8 cellular contexts compared by ENCODE assay signal in the genomic region with DNA sequence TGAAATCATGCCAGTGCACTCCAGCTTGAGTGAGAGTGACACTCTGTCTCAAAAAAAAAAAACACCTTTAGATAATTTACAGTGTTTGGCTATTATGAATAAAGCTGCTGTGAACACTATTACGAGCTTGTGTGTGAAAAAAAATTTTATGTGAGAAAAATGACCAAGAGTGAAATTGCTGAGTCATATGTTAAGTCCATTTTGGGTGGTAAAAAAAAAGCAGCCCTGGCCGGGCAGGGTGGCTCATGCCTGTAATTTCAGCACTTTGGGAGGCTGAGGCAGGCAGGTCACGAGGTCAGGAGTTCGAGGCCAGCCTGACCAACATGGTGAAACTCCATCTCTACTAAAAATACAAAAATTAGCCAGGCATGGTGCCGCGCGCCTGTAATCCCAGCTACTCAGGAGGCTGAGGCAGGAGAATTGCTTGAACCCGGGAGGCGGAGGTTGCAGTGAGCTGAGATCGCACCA. TPM values are rescaled to one million over a fixed set of nuclear protein-coding genes. Genes with fewer than 3 reads are reported as not detected.
DNase-seq lines count a peak whose midpoint lies in the region; ATAC-seq, FAIRE-seq and TF ChIP-seq lines count a peak whose summit lies in the region.
"Not testable (repeated sequence)": the region's sequence is repeated elsewhere in the genome, so short reads cannot be mapped to it uniquely, and the experiment has no call there.

No MANE protein-coding gene starts in this region.

- POLR2A ChIA-PET in RWPE1 (lab: Yijun Ruan, JAX; ENCODE audit: low non-redundant PET) = interaction anchor here (0.6 kb wide), 1 partner anchor 84 kb away, joined by 3 read pairs; no protein-coding TSS in a partner anchor

- CTCF ChIA-PET in RWPE1 (lab: Yijun Ruan, JAX) = interaction anchor here (0.6 kb wide), 1 partner anchor 137 kb away, joined by 4 read pairs; no protein-coding TSS in a partner anchor

- H3K4me3 ChIP-seq in fibroblast of villous mesenchyme (ENCODE audit: low read depth, low read length) = not testable (repeated sequence)

- not testable (repeated sequence) for TF ChIP-seq CTCF in RWPE1 (conservative IDR thresholded peaks at IDR 0.05; ENCODE audit: low read depth); fibroblast of villous mesenchyme (IDR thresholded peaks at IDR 0.05; ENCODE audit: insufficient read depth, low read depth, low read length)

- DNase-seq in EH (ENCODE audit: low read depth) (peak; percentile 43), GM18507 (ENCODE audit: extremely low spot score, insufficient read length, low read depth) (peak; percentile 8), fibroblast of villous mesenchyme (ENCODE audit: low read depth) (peak; percentile 28)
- not testable (repeated sequence) for DNase-seq in GM19239 (ENCODE audit: insufficient read length, low spot score); RWPE1 (ENCODE audit: low spot score)

- H3K27ac ChIP-seq in RWPE1 = 0 out of 2 replicates have a peak overlapping the region, but pooled peaks have one; percentile 8

- peak; percentile 54 for ATAC-seq in GM21723 (IDR thresholded peaks at IDR 0.05; ENCODE audit: unreplicated experiment)
- peak; percentile 60 for ATAC-seq in HG02973 (IDR thresholded peaks at IDR 0.05; ENCODE audit: unreplicated experiment)
- ATAC-seq in HG03439 (IDR thresholded peaks at IDR 0.05; ENCODE audit: unreplicated experiment) = peak; percentile 65

- FAIRE-seq in GM18507 (lab: Jason Lieb, UNC) = peak; percentile 31
- FAIRE-seq in GM19239 (lab: Jason Lieb, UNC) = peak; percentile 28

RNA-seq across cellular contexts. Expression of a gene that starts 22.0 kb away (rescaled TPM):
- 19.0 and 34.5 TPM in 2 replicates for total RNA-seq in fibroblast of villous mesenchyme
